In genomic region chr7:27106906-27107250, GRCh38 we compare ENCODE assay signal across 15 cellular contexts. TPM values are rescaled to one million over a fixed set of nuclear protein-coding genes. Genes with fewer than 3 reads are reported as not detected.
DNase-seq lines count a peak whose midpoint lies in the region; ATAC-seq and TF ChIP-seq lines count a peak whose summit lies in the region.
"Had no signal": no experiment of that assay in that cellular context is flagged by ENCODE, and none has a peak within 500 bp of the region (broad histone marks: within the 10 kb centered on the region; RNA-seq: fewer than 3 reads in every experiment).

No MANE protein-coding gene starts in this region.

- H3K27me3 ChIP-seq in HUES64 (ENCODE audit: insufficient read depth, low read length) (peaks cover 100% of the 10 kb centered on the region), right lobe of liver (peaks cover 0 to 20% of the 10 kb centered on the region in 2 donors), smooth muscle cell (ENCODE audit: low read depth) (peaks cover 100% of the 10 kb centered on the region), GM23248 (replicated peaks; ENCODE audit: insufficient read depth) (no peaks in the 10 kb centered on the region)

- H2AFZ ChIP-seq in smooth muscle cell (ENCODE audit: low read depth) (no peak overlapping the region), GM23248 (no peak overlapping the region)

- in situ Hi-C loops in GM23248 (cut with MboI), result loop anchor here (10.0 kb wide), 1 partner anchor 252 kb away; no protein-coding TSS in a partner anchor

- 4% methylated on average over 12 of the region's 15 CpGs for WGBS in HUES64
- 20% methylated on average over 8 of the region's 15 CpGs for WGBS in right lobe of liver (ENCODE audit: insufficient coverage, low coverage, low lambda C conversion rate, missing lambda C conversion rate)
- WGBS in smooth muscle cell (ENCODE audit: low lambda C conversion rate), result 9% methylated on average over 15 of the region's 15 CpGs
- WGBS in GM23248 (ENCODE audit: low coverage in 1 of 2, low lambda C conversion rate in 2 of 2, missing lambda C conversion rate in 2 of 2), 2 experiments, result 97 to 99% methylated on average over 15 of the region's 15 CpGs

- H3K4me1 ChIP-seq in HUES64 (ENCODE audit: insufficient read depth, low read length) (peaks cover 9% of the 10 kb centered on the region; the same call in 1 of the 2 replicates), right lobe of liver (peaks cover 0 to 4% (median 2%) of the 10 kb centered on the region in 4 donors), smooth muscle cell (ENCODE audit: low read depth) (peaks cover 11% of the 10 kb centered on the region), GM23248 (ENCODE audit: insufficient read depth) (peaks cover 7% of the 10 kb centered on the region; the same call in 1 of the 2 replicates)

- H3K4me3 ChIP-seq in HUES64 (ENCODE audit: low read length), result peak overlapping the region; percentile 20; the same call in 1 of the 2 replicates
- peak overlapping the region; percentile 63 for H3K4me3 ChIP-seq in coronary artery
- H3K4me3 ChIP-seq in right lobe of liver, result peak overlapping the region in 1 of 3 donors; percentile 13
- no peak overlapping the region for H3K4me3 ChIP-seq in smooth muscle cell
- H3K4me3 ChIP-seq in GM23248, result no peak overlapping the region

- H3K79me2 ChIP-seq in smooth muscle cell (ENCODE audit: low read depth) (no peaks in the 10 kb centered on the region), GM23248 (ENCODE audit: insufficient read depth) (no peaks in the 10 kb centered on the region)

- H3K36me3 ChIP-seq in HUES64 (ENCODE audit: insufficient read depth, low read length) (no peaks in the 10 kb centered on the region), right lobe of liver (no peaks in the 10 kb centered on the region), smooth muscle cell (ENCODE audit: low read depth) (no peaks in the 10 kb centered on the region), GM23248 (ENCODE audit: low read depth) (peaks cover 6% of the 10 kb centered on the region; the same call in 1 of the 2 replicates)
- H3K36me3 ChIP-seq: brain microvascular endothelial cell had no signal

- no peak for ATAC-seq in right lobe of liver
- no peak for ATAC-seq in GM18870 (IDR thresholded peaks at IDR 0.05; ENCODE audit: unreplicated experiment)
- ATAC-seq: activated T-cell treated with anti-CD3 and anti-CD28 coated beads, Interleukin-2, amount 50 U/mL, for 72 hours had no signal

- TF ChIP-seq CTCF in coronary artery (IDR thresholded peaks at IDR 0.05) (no peak), right lobe of liver (IDR thresholded peaks at IDR 0.05) (no peak), smooth muscle cell (IDR thresholded peaks at IDR 0.05; ENCODE audit: borderline replicate concordance, insufficient read depth, poor library complexity, severe bottlenecking) (no peak)

- peak overlapping the region; percentile 64 for H3K4me2 ChIP-seq in smooth muscle cell
- no peak overlapping the region for H3K4me2 ChIP-seq in GM23248 (ENCODE audit: unreplicated experiment)

- DNase-seq in coronary artery (ENCODE audit: low spot score) (no peak), right lobe of liver (no peak), smooth muscle cell (lab: John Stamatoyannopoulos, UW; ENCODE audit: unreplicated experiment) (no peak), GM23248 (no peak), COLO668 (lab: John Stamatoyannopoulos, UW; ENCODE audit: unreplicated experiment) (no peak), nucleus accumbens (lab: John Stamatoyannopoulos, UW) (no peak)
- DNase-seq: activated T-cell treated with anti-CD3 and anti-CD28 coated beads, Interleukin-2, amount 50 U/mL, for 72 hours; brain microvascular endothelial cell; DMS79 treated with DMSO at 0.1 percent for 48 hours; NCI-H1092; NCI-H2227 treated with DMSO at 0.1 percent for 48 hours had no signal

- H3K9me3 ChIP-seq in HUES64 (ENCODE audit: insufficient read depth, low read depth, low read length) (no peaks in the 10 kb centered on the region), right lobe of liver (no peaks in the 10 kb centered on the region), smooth muscle cell (replicated peaks; ENCODE audit: low read depth) (no peaks in the 10 kb centered on the region), GM23248 (ENCODE audit: low read depth) (no peaks in the 10 kb centered on the region)

- no peak overlapping the region for H3K27ac ChIP-seq in HUES64 (ENCODE audit: low read depth, low read length)
- H3K27ac ChIP-seq in coronary artery, result peak overlapping the region in 1 of 2 donors; percentile 64
- H3K27ac ChIP-seq in right lobe of liver, result peak overlapping the region; percentile 5 to 71 (median 65)
- no peak overlapping the region for H3K27ac ChIP-seq in smooth muscle cell (ENCODE audit: low read depth)
- no peak overlapping the region for H3K27ac ChIP-seq in GM23248
- H3K27ac ChIP-seq: brain microvascular endothelial cell had no signal

- H3K9ac ChIP-seq in HUES64 (ENCODE audit: low read depth, low read length) (no peak overlapping the region), smooth muscle cell (ENCODE audit: low read depth) (no peak overlapping the region), GM23248 (no peak overlapping the region)

- no peaks in the 10 kb centered on the region for H3K9me2 ChIP-seq in GM23248 (ENCODE audit: insufficient read depth)

- H4K20me1 ChIP-seq in smooth muscle cell (ENCODE audit: low read depth) (peaks cover 12% of the 10 kb centered on the region), GM23248 (ENCODE audit: insufficient read depth) (no peaks in the 10 kb centered on the region)

- H3F3A ChIP-seq in smooth muscle cell (ENCODE audit: low read depth) (no peaks in the 10 kb centered on the region), GM23248 (ENCODE audit: insufficient read depth) (peaks cover 11% of the 10 kb centered on the region; the same call in 1 of the 2 replicates)

- intact Hi-C loops in right lobe of liver (cut with DNase I), result no loop called here

- no peak for TF ChIP-seq POLR2A in right lobe of liver (IDR thresholded peaks at IDR 0.05)

RNA-seq across cellular contexts. Expression of gene HOXA2, which starts 4.4 kb away (rescaled TPM):
- 3.4 TPM for polyA plus RNA-seq in HUES64 (2013, experiment 1 of 2)
- 8.4 TPM for polyA plus RNA-seq in HUES64 (2013, experiment 2 of 2)
- total RNA-seq in right lobe of liver (under 1 TPM in 3 of 6 experiments, not detected in 3; 0.16 to 0.19 (median 0.17) TPM), smooth muscle cell (not detected in 2 replicates)
- polyA plus RNA-seq in smooth muscle cell (not detected in 2 replicates), GM23248 (2016; fragmentation: Nextera tagmentation; extraction: Ambion mirVana) (0.09 TPM in 1 of 2 replicates, not detected in the other)
- not detected in 2 replicates for total RNA-seq in GM23248 (2014; rRNA removed; shearing (Covaris generic))
- total RNA-seq: activated T-cell treated with anti-CD3 and anti-CD28 coated beads, Interleukin-2, amount 50 U/mL, for 72 hours; H7 had no signal
- polyA plus RNA-seq: neural cell had no signal

RNA-seq across cellular contexts. Expression of gene HOXA1, which starts 11.1 kb away (rescaled TPM):
- polyA plus RNA-seq in HUES64 (2013, experiment 1 of 2), result 7.8 TPM
- polyA plus RNA-seq in HUES64 (2013, experiment 2 of 2), result 11.2 TPM
- under 1 TPM in 5 of 6 experiments, not detected in 1; 0.09 to 0.31 (median 0.17) TPM for total RNA-seq in right lobe of liver
- total RNA-seq in smooth muscle cell, result 0.40 TPM in 1 of 2 replicates, not detected in the other
- not detected in 2 replicates for polyA plus RNA-seq in smooth muscle cell
- total RNA-seq in GM23248 (2014; rRNA removed; shearing (Covaris generic)), result 0.89 and 0.97 TPM in 2 replicates
- polyA plus RNA-seq in GM23248 (2016; fragmentation: Nextera tagmentation; extraction: Ambion mirVana), result 1.6 and 1.8 TPM in 2 replicates
- polyA plus RNA-seq: neural cell had no signal

RNA-seq across cellular contexts. Expression of gene HOXA4, which starts 23.7 kb away (rescaled TPM):
- not detected for polyA plus RNA-seq in HUES64 (2013, experiment 1 of 2)
- polyA plus RNA-seq in HUES64 (2013, experiment 2 of 2), result 0.44 TPM
- total RNA-seq in right lobe of liver (1 to 10 TPM in 1 of 6 experiments, under 1 TPM in 4, not detected in 1; 0.55 to 1.6 (median 0.75) TPM), smooth muscle cell (1.4 TPM in 1 of 2 replicates, not detected in the other)
- polyA plus RNA-seq in smooth muscle cell (0.22 TPM in 1 of 2 replicates, not detected in the other), GM23248 (2016; fragmentation: Nextera tagmentation; extraction: Ambion mirVana) (3.1 and 3.3 TPM in 2 replicates)
- total RNA-seq in GM23248 (2014; rRNA removed; shearing (Covaris generic)), result 0.13 and 1.8 TPM in 2 replicates
- total RNA-seq: H7 had no signal
- polyA plus RNA-seq: neural cell had no signal

RNA-seq across cellular contexts. Expression of gene HOXA5, which starts 36.6 kb away (rescaled TPM):
- 0.50 TPM for polyA plus RNA-seq in HUES64 (2013, experiment 1 of 2)
- 0.89 TPM for polyA plus RNA-seq in HUES64 (2013, experiment 2 of 2)
- total RNA-seq in right lobe of liver (1 to 10 TPM in 2 of 6 experiments, under 1 TPM in 4; 0.18 to 1.5 (median 0.65) TPM), smooth muscle cell (0.67 and 2.1 TPM in 2 replicates)
- polyA plus RNA-seq in smooth muscle cell (0.11 and 0.98 TPM in 2 replicates), GM23248 (2016; fragmentation: Nextera tagmentation; extraction: Ambion mirVana) (1.3 and 1.9 TPM in 2 replicates)
- total RNA-seq in GM23248 (2014; rRNA removed; shearing (Covaris generic)), result 0.25 and 4.0 TPM in 2 replicates
- total RNA-seq: H7 had no signal
- polyA plus RNA-seq: neural cell had no signal

RNA-seq across cellular contexts. Expression of gene HOXA6, which starts 40.7 kb away (rescaled TPM):
- 0.20 TPM for polyA plus RNA-seq in HUES64 (2013, experiment 1 of 2)
- 1.0 TPM for polyA plus RNA-seq in HUES64 (2013, experiment 2 of 2)
- total RNA-seq in right lobe of liver (not detected), smooth muscle cell (0.58 TPM in 1 of 2 replicates, not detected in the other)
- polyA plus RNA-seq in smooth muscle cell (0.56 TPM in 1 of 2 replicates, not detected in the other), GM23248 (2016; fragmentation: Nextera tagmentation; extraction: Ambion mirVana) (3.5 and 3.7 TPM in 2 replicates)
- 0.51 and 3.2 TPM in 2 replicates for total RNA-seq in GM23248 (2014; rRNA removed; shearing (Covaris generic))
- total RNA-seq: H7 had no signal
- polyA plus RNA-seq: neural cell had no signal

Comparison
In these comparisons a context has a peak if more than half of its experiments do, and no peak if none do; other contexts are left out.
1. H3K27ac ChIP-seq: peak in right lobe of liver (3 of 3); none in HUES64 (single experiment), smooth muscle cell (single experiment) and GM23248 (single experiment).
2. H3K4me3 ChIP-seq: peak in HUES64 (single experiment) and coronary artery (single experiment); none in smooth muscle cell (single experiment) and GM23248 (single experiment).